24 cellular contexts compared by ENCODE assay signal in the genomic region with DNA sequence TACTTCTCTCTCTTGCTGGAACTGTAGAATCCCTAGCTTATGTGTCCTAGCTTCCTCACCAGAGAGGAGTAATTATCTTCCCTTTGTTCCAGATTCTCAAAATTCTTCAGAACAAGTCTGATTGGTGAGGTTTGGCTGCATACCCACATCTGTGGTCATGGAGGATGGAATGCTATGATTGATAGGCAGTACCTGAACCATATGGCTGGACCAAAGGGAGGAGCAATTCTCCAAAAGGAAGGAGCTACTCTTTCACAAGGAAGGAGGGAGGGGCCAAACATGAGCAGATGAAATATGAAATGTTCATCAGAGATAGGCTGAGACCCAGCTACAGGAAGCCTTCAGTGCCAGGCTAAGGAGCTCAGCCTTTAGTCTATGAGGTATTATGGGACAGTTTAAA. TPM values are rescaled to one million over a fixed set of nuclear protein-coding genes. Genes with fewer than 3 reads are reported as not detected.
A peak's percentile ranks its signal among the peaks of the same experiment; 100 is the strongest.
DNase-seq lines count a peak whose midpoint lies in the region; ATAC-seq and TF ChIP-seq lines count a peak whose summit lies in the region.
"Had no signal": no experiment of that assay in that cellular context is flagged by ENCODE, and none has a peak within 500 bp of the region (broad histone marks: within the 10 kb centered on the region; RNA-seq: fewer than 3 reads in every experiment).

No MANE protein-coding gene starts in this region.

- POLR2A ChIA-PET in activated CD4-positive, alpha-beta memory T cell treated with anti-CD3 and anti-CD28 coated beads for 36 hours (lab: Charles Lee), result interaction anchor here (0.6 to 2.9 kb wide), 3 partner anchors 11 to 55 kb away, joined by 3 to 14 read pairs (median 6); no protein-coding TSS in a partner anchor

- H3K27me3 ChIP-seq in mammary epithelial cell (ENCODE audit: insufficient read depth, low read length), result no peaks in the 10 kb centered on the region
- H3K27me3 ChIP-seq: BE2C, upper lobe of right lung had no signal

- intact Hi-C loops in mammary epithelial cell (cut with micrococcal nuclease) (no loop called here), left ventricle myocardium superior (cut with micrococcal nuclease) (no loop called here)
- intact Hi-C loops in activated CD4-positive, alpha-beta memory T cell treated with anti-CD3 and anti-CD28 coated beads for 36 hours (cut with micrococcal nuclease), result loop anchor here (2.0 kb wide), 1 partner anchor 55 kb away; no protein-coding TSS in a partner anchor

- CTCF ChIA-PET in mammary epithelial cell (lab: Charles Lee; ENCODE audit: low non-redundant PET), result no interaction called here
- CTCF ChIA-PET in activated CD4-positive, alpha-beta memory T cell treated with anti-CD3 and anti-CD28 coated beads for 36 hours (lab: Charles Lee), result interaction anchor here (1.7 kb wide), 1 partner anchor 15 kb away, joined by 3 read pairs; no protein-coding TSS in a partner anchor

- H3K36me3 Mint-ChIP-seq in neural crest cell (ENCODE audit: low read depth), result no peaks in the 10 kb centered on the region
- no peaks in the 10 kb centered on the region for H3K36me3 Mint-ChIP-seq in activated T-helper 17 cell treated with anti-CD3 and anti-CD28 coated beads, Interleukin-2, amount 50 U/mL, for 72 hours (ENCODE audit: low read depth)
- H3K36me3 Mint-ChIP-seq in activated CD4-positive, alpha-beta memory T cell treated with anti-CD3 and anti-CD28 coated beads for 36 hours, result peaks cover 5% of the 10 kb centered on the region
- H3K36me3 Mint-ChIP-seq: neural progenitor cell had no signal

- peaks cover 37% of the 10 kb centered on the region for H3K4me1 ChIP-seq in mammary epithelial cell (ENCODE audit: insufficient read depth, low read length)
- H3K4me1 ChIP-seq: BE2C, neural progenitor cell, prostate gland, SJCRH30 had no signal

- no peak for TF ChIP-seq CTCF in mammary epithelial cell (conservative IDR thresholded peaks at IDR 0.05 in 1 of 2, IDR thresholded peaks at IDR 0.05 in 1 of 2; ENCODE audit: extremely low read depth in 1 of 2, insufficient read depth in 1 of 2, low read depth in 1 of 2, low read length in 2 of 2)
- no peak for TF ChIP-seq CTCF in neural crest cell (conservative IDR thresholded peaks at IDR 0.05)

- ATAC-seq in activated T-helper 17 cell treated with anti-CD3 and anti-CD28 coated beads, Interleukin-2, amount 50 U/mL, for 72 hours (replicated peaks), result no peak
- ATAC-seq in left ventricle myocardium superior, result no peak
- ATAC-seq: activated naive CD8-positive, alpha-beta T cell treated with anti-CD3 and anti-CD28 coated beads, Interleukin-2, amount 50 U/mL, for 24 hours; esophagus mucosa; upper lobe of right lung had no signal

- peak overlapping the region; percentile 1 for H3K4me3 Mint-ChIP-seq in neural crest cell
- no peak overlapping the region for H3K4me3 Mint-ChIP-seq in activated T-helper 17 cell treated with anti-CD3 and anti-CD28 coated beads, Interleukin-2, amount 50 U/mL, for 72 hours
- H3K4me3 Mint-ChIP-seq in activated CD4-positive, alpha-beta memory T cell treated with anti-CD3 and anti-CD28 coated beads for 36 hours, result no peak overlapping the region
- H3K4me3 Mint-ChIP-seq: activated naive CD8-positive, alpha-beta T cell treated with anti-CD3 and anti-CD28 coated beads, Interleukin-2, amount 50 U/mL, for 24 hours; neural progenitor cell had no signal

- in situ Hi-C loops in mammary epithelial cell (cut with MboI; ENCODE audit: low sequenced_read_pairs in 2 of 2), result no loop called here

- no peaks in the 10 kb centered on the region for H3K9me3 Mint-ChIP-seq in neural crest cell
- H3K9me3 Mint-ChIP-seq in activated T-helper 17 cell treated with anti-CD3 and anti-CD28 coated beads, Interleukin-2, amount 50 U/mL, for 72 hours, result peaks cover 4% of the 10 kb centered on the region
- no peaks in the 10 kb centered on the region for H3K9me3 Mint-ChIP-seq in activated CD4-positive, alpha-beta memory T cell treated with anti-CD3 and anti-CD28 coated beads for 36 hours
- H3K9me3 Mint-ChIP-seq: activated naive CD8-positive, alpha-beta T cell treated with anti-CD3 and anti-CD28 coated beads, Interleukin-2, amount 50 U/mL, for 24 hours; neural progenitor cell had no signal

- H4K20me1 ChIP-seq in mammary epithelial cell (ENCODE audit: insufficient read depth, low read length), result no peaks in the 10 kb centered on the region

- H3K4me3 ChIP-seq in mammary epithelial cell (replicated peaks in 1 of 3; ENCODE audit: insufficient read depth in 1 of 3, low read depth in 2 of 3, low read length in 3 of 3), result no peak overlapping the region
- H3K4me3 ChIP-seq: neural progenitor cell, prostate gland, SJCRH30, stomach, upper lobe of right lung had no signal

- peaks cover 13% of the 10 kb centered on the region for H3K4me1 Mint-ChIP-seq in neural crest cell
- H3K4me1 Mint-ChIP-seq in activated T-helper 17 cell treated with anti-CD3 and anti-CD28 coated beads, Interleukin-2, amount 50 U/mL, for 72 hours, result peaks cover 21% of the 10 kb centered on the region
- H3K4me1 Mint-ChIP-seq in activated CD4-positive, alpha-beta memory T cell treated with anti-CD3 and anti-CD28 coated beads for 36 hours (ENCODE audit: low read depth), result peaks cover 50% of the 10 kb centered on the region

- BruUV-seq in mammary epithelial cell (replicated peaks; lab: Mats Ljungman, UMichigan), result no TSS peak

- no peaks in the 10 kb centered on the region for H3K36me3 ChIP-seq in mammary epithelial cell (ENCODE audit: insufficient read depth, low read length)
- H3K36me3 ChIP-seq: BE2C, neural progenitor cell, prostate gland, SJCRH30, stomach, upper lobe of right lung had no signal

- H3K27me3 Mint-ChIP-seq in neural crest cell (ENCODE audit: low read depth), result peaks cover 60% of the 10 kb centered on the region
- H3K27me3 Mint-ChIP-seq in activated T-helper 17 cell treated with anti-CD3 and anti-CD28 coated beads, Interleukin-2, amount 50 U/mL, for 72 hours, result peaks cover 13% of the 10 kb centered on the region
- H3K27me3 Mint-ChIP-seq in activated CD4-positive, alpha-beta memory T cell treated with anti-CD3 and anti-CD28 coated beads for 36 hours, result peaks cover 22% of the 10 kb centered on the region

- no peaks in the 10 kb centered on the region for H3K9me3 ChIP-seq in mammary epithelial cell (replicated peaks; ENCODE audit: insufficient read depth, low read length)
- H3K9me3 ChIP-seq: BE2C, prostate gland, SJCRH30, stomach, upper lobe of right lung had no signal

- dilution Hi-C loops in mammary epithelial cell (cut with HindIII; ENCODE audit: low sequenced_read_pairs), result no loop called here

- H3K27ac ChIP-seq in mammary epithelial cell (ENCODE audit: insufficient read depth, low read depth, low read length), result peak overlapping the region; percentile 22
- H3K27ac ChIP-seq: 22Rv1, neural progenitor cell, prostate gland, SJCRH30, stomach, upper lobe of right lung had no signal

- peak overlapping the region; percentile 28 for H2AFZ ChIP-seq in mammary epithelial cell (ENCODE audit: low read depth, low read length)
- H2AFZ ChIP-seq: neural progenitor cell had no signal

- peak; percentile 25 for DNase-seq in DMS 273 (lab: John Stamatoyannopoulos, UW; ENCODE audit: unreplicated experiment)
- DNase-seq in DMS 273 treated with DMSO at 0.1 percent for 48 hours (lab: John Stamatoyannopoulos, UW), result no peak
- peak; percentile 3 for DNase-seq in NCI-H69 (lab: John Stamatoyannopoulos, UW)
- DNase-seq in mammary epithelial cell, result peak; percentile 85
- DNase-seq in neural crest cell (ENCODE audit: low read depth, low spot score), result no peak
- DNase-seq in left ventricle myocardium superior, result no peak
- no peak for DNase-seq in activated CD4-positive, alpha-beta memory T cell treated with anti-CD3 and anti-CD28 coated beads for 36 hours
- DNase-seq: activated naive CD8-positive, alpha-beta T cell treated with anti-CD3 and anti-CD28 coated beads, Interleukin-2, amount 50 U/mL, for 24 hours; BE2C; glutamatergic neuron; KBM-7; NCI-H1105; NCI-H748 treated with DMSO at 0.1 percent for 48 hours; SJCRH30; small intestine; stimulated activated CD4-positive, alpha-beta T cell treated with anti-CD3 and anti-CD28 coated beads, Interleukin-2, amount 100 ng/mL, for 48 hours; stomach; T1000; upper lobe of right lung had no signal

- H3K27ac Mint-ChIP-seq in neural crest cell (ENCODE audit: unreplicated experiment), result no peak overlapping the region
- no peak overlapping the region for H3K27ac Mint-ChIP-seq in activated T-helper 17 cell treated with anti-CD3 and anti-CD28 coated beads, Interleukin-2, amount 50 U/mL, for 72 hours
- no peak overlapping the region for H3K27ac Mint-ChIP-seq in activated CD4-positive, alpha-beta memory T cell treated with anti-CD3 and anti-CD28 coated beads for 36 hours
- H3K27ac Mint-ChIP-seq: activated naive CD8-positive, alpha-beta T cell treated with anti-CD3 and anti-CD28 coated beads, Interleukin-2, amount 50 U/mL, for 24 hours; neural progenitor cell had no signal

- H3K4me2 ChIP-seq in mammary epithelial cell (ENCODE audit: insufficient read depth, low read depth, low read length), result no peak overlapping the region
- H3K4me2 ChIP-seq: neural progenitor cell had no signal

- H3K9ac ChIP-seq in mammary epithelial cell (ENCODE audit: insufficient read depth, low read length), result no peak overlapping the region
- H3K9ac ChIP-seq: neural progenitor cell had no signal

- no peaks in the 10 kb centered on the region for H3K79me2 ChIP-seq in mammary epithelial cell (ENCODE audit: insufficient read depth, low read length)

RNA-seq across cellular contexts. Expression of gene RNF19B, which starts 4.9 kb away (rescaled TPM):
- total RNA-seq in mammary epithelial cell (10 to 100 TPM; 30.5 to 62.4 TPM), neural crest cell (14.9 and 16.0 TPM in 2 replicates), left ventricle myocardium superior (13.3 TPM)
- 32.3 TPM for polyA plus RNA-seq in mammary epithelial cell
- 38.2 TPM for polyA minus RNA-seq in mammary epithelial cell
- 10 to 100 TPM; 32.2 to 65.6 TPM for total RNA-seq in activated T-helper 17 cell treated with anti-CD3 and anti-CD28 coated beads, Interleukin-2, amount 50 U/mL, for 72 hours
- 10 to 100 TPM; 72.4 to 72.8 TPM for total RNA-seq in activated CD4-positive, alpha-beta memory T cell treated with anti-CD3 and anti-CD28 coated beads for 36 hours

Comparison
In these comparisons a context has a peak if more than half of its experiments do, and no peak if none do; other contexts are left out.
1. DNase-seq: peak in DMS 273 (single experiment), NCI-H69 (single experiment) and mammary epithelial cell (single experiment); none in DMS 273 treated with DMSO at 0.1 percent for 48 hours (single experiment), neural crest cell (single experiment), left ventricle myocardium superior (single experiment) and activated CD4-positive, alpha-beta memory T cell treated with anti-CD3 and anti-CD28 coated beads for 36 hours (single experiment).